ENCODE assay signal across 22 cellular contexts in genomic region chr15:37112963-37113362, GRCh38. TPM values are rescaled to one million over a fixed set of nuclear protein-coding genes. Genes with fewer than 3 reads are reported as not detected.
"Had no signal": no experiment of that assay in that cellular context is flagged by ENCODE, and none has a peak within 500 bp of the region (broad histone marks: within the 10 kb centered on the region; RNA-seq: fewer than 3 reads in every experiment).

No MANE protein-coding gene starts in this region.

- H3K79me2 ChIP-seq: parathyroid adenoma had no signal

- H3K36me3 ChIP-seq: breast epithelium, heart left ventricle, left ventricle myocardium inferior, neutrophil, tibial artery, vagina had no signal

- H3K4me3 ChIP-seq: breast epithelium, heart left ventricle, left ventricle myocardium inferior, tibial artery, vagina had no signal

- ATAC-seq: activated CD8-positive, alpha-beta memory T cell treated with anti-CD3 and anti-CD28 coated beads, Interleukin-2, amount 10 ng/mL, durations not matched to agents 7 days and 5 days; activated naive CD8-positive, alpha-beta T cell treated with anti-CD3 and anti-CD28 coated beads, Interleukin-2, amount 50 U/mL, for 24 hours; heart left ventricle; naive thymus-derived CD4-positive, alpha-beta T cell; stimulated activated naive B cell treated with anti-CD40 and anti-IgM and Interleukin-4, amounts not matched to agents 10 μg/mL and 1 μg/mL and 100 μg/mL, for 72 hours had no signal

- H3K27ac Mint-ChIP-seq: activated CD4-positive, alpha-beta memory T cell treated with anti-CD3 and anti-CD28 coated beads, Interleukin-2, amount 10 ng/mL, durations not matched to agents 7 days and 5 days; activated CD8-positive, alpha-beta memory T cell treated with anti-CD3 and anti-CD28 coated beads, Interleukin-2, amount 10 ng/mL, durations not matched to agents 7 days and 5 days; activated naive CD4-positive, alpha-beta T cell treated with anti-CD3 and anti-CD28 coated beads, Interleukin-2, amount 10 ng/mL, durations not matched to agents 7 days and 5 days; activated naive CD8-positive, alpha-beta T cell treated with anti-CD3 and anti-CD28 coated beads, Interleukin-2, amount 50 U/mL, for 24 hours; naive thymus-derived CD4-positive, alpha-beta T cell; stimulated activated naive B cell treated with anti-CD40 and anti-IgM and Interleukin-4, amounts not matched to agents 10 μg/mL and 1 μg/mL and 100 μg/mL, for 72 hours had no signal

- H3K27me3 ChIP-seq: breast epithelium, tibial artery, vagina had no signal

- H3K9ac ChIP-seq: parathyroid adenoma had no signal

- H3K9me3 Mint-ChIP-seq: activated CD4-positive, alpha-beta memory T cell treated with anti-CD3 and anti-CD28 coated beads, Interleukin-2, amount 10 ng/mL, durations not matched to agents 7 days and 5 days had no signal

- H3K36me3 Mint-ChIP-seq: activated CD8-positive, alpha-beta memory T cell treated with anti-CD3 and anti-CD28 coated beads, Interleukin-2, amount 10 ng/mL, durations not matched to agents 7 days and 5 days had no signal

- H3K4me3 Mint-ChIP-seq: activated CD4-positive, alpha-beta memory T cell treated with anti-CD3 and anti-CD28 coated beads, Interleukin-2, amount 10 ng/mL, durations not matched to agents 7 days and 5 days; activated CD8-positive, alpha-beta memory T cell treated with anti-CD3 and anti-CD28 coated beads, Interleukin-2, amount 10 ng/mL, durations not matched to agents 7 days and 5 days; activated naive CD4-positive, alpha-beta T cell treated with anti-CD3 and anti-CD28 coated beads, Interleukin-2, amount 10 ng/mL, durations not matched to agents 7 days and 5 days; activated naive CD8-positive, alpha-beta T cell treated with anti-CD3 and anti-CD28 coated beads, Interleukin-2, amount 50 U/mL, for 24 hours; naive thymus-derived CD4-positive, alpha-beta T cell; stimulated activated naive B cell treated with anti-CD40 and anti-IgM and Interleukin-4, amounts not matched to agents 10 μg/mL and 1 μg/mL and 100 μg/mL, for 72 hours had no signal

- DNase-seq: activated CD4-positive, alpha-beta memory T cell treated with anti-CD3 and anti-CD28 coated beads, Interleukin-2, amount 10 ng/mL, durations not matched to agents 7 days and 5 days; activated CD4-positive, alpha-beta T cell treated with anti-CD3 and anti-CD28 coated beads for 48 hours; activated CD4-positive, CD25-positive, alpha-beta regulatory T cell; activated CD8-positive, alpha-beta memory T cell treated with anti-CD3 and anti-CD28 coated beads, Interleukin-2, amount 10 ng/mL, durations not matched to agents 7 days and 5 days; activated effector memory CD4-positive, alpha-beta T cell treated with Interleukin-2 at 50 U/mL for 16 hours; activated naive CD4-positive, alpha-beta T cell treated with anti-CD3 and anti-CD28 coated beads, Interleukin-2, amount 10 ng/mL, durations not matched to agents 7 days and 5 days; activated naive CD8-positive, alpha-beta T cell treated with anti-CD3 and anti-CD28 coated beads, Interleukin-2, amount 50 U/mL, for 24 hours; activated T-cell treated with anti-CD3 and anti-CD28 coated beads, Interleukin-2, amount 50 U/mL, for 1 hour; aorta; heart left ventricle; left ventricle myocardium inferior; mammary epithelial cell; naive thymus-derived CD4-positive, alpha-beta T cell; retina; stimulated activated naive B cell treated with anti-CD40 and anti-IgM and Interleukin-4, amounts not matched to agents 10 μg/mL and 1 μg/mL and 100 μg/mL, for 72 hours; T-helper 1 cell; T-helper 9 cell; tibial artery had no signal

- H2AFZ ChIP-seq: parathyroid adenoma had no signal

- H3K4me1 ChIP-seq: breast epithelium, parathyroid adenoma had no signal

- H3K27ac ChIP-seq: left ventricle myocardium inferior, neutrophil, parathyroid adenoma, tibial artery, vagina had no signal

RNA-seq across cellular contexts. Expression of gene MEIS2, which starts 12.6 kb away (rescaled TPM):
- total RNA-seq: activated CD4-positive, alpha-beta memory T cell treated with anti-CD3 and anti-CD28 coated beads, Interleukin-2, amount 10 ng/mL, durations not matched to agents 7 days and 5 days had no signal
- polyA plus RNA-seq: naive thymus-derived CD4-positive, alpha-beta T cell had no signal
